Comparison of ENCODE assay signal across 1 cellular context in genomic region chr15:75625542-75626347, GRCh38.
TF ChIP-seq lines count a peak whose summit lies in the region.

TSS of gene SNUPN (minus strand) at chr15:75625725. CDS start at chr15:75621051, 4,674 bp downstream.

TF ChIP-seq in WTC11, 78 proteins besides CTCF, POLR2A, EP300 and RAD21 (continued from another document and continues in another):
- TF ChIP-seq ZNF512 (CRISPR knock-in tag; IDR thresholded peaks at IDR 0.05; ENCODE audit: borderline replicate concordance) (no peak), ZNF423 (CRISPR knock-in tag; IDR thresholded peaks at IDR 0.05) (no peak), ZNF396 (CRISPR knock-in tag; IDR thresholded peaks at IDR 0.05; ENCODE audit: borderline replicate concordance) (no peak), ZMAT4 (CRISPR knock-in tag; IDR thresholded peaks at IDR 0.05) (no peak), E2F5 (CRISPR knock-in tag; IDR thresholded peaks at IDR 0.05) (peak; percentile 83; the same call in 1 of the 2 replicates), ZSCAN18 (CRISPR knock-in tag; IDR thresholded peaks at IDR 0.05) (no peak), MYBL2 (CRISPR knock-in tag; IDR thresholded peaks at IDR 0.05) (peak; percentile 97), SMAD4 (CRISPR knock-in tag; IDR thresholded peaks at IDR 0.05) (no peak), NR3C1 (CRISPR knock-in tag; conservative IDR thresholded peaks at IDR 0.05; ENCODE audit: low read depth) (no peak), ZNF425 (CRISPR knock-in tag; conservative IDR thresholded peaks at IDR 0.05) (no peak), E2F4 (CRISPR knock-in tag; IDR thresholded peaks at IDR 0.05; ENCODE audit: borderline replicate concordance, low read depth) (no peak), PRDM15 (CRISPR knock-in tag; IDR thresholded peaks at IDR 0.05) (no peak), MLX (CRISPR knock-in tag; IDR thresholded peaks at IDR 0.05) (no peak), ZNF263 (CRISPR knock-in tag; IDR thresholded peaks at IDR 0.05; ENCODE audit: low read depth) (peak; percentile 41; the same call in 1 of the 2 replicates), FOXP1 (CRISPR knock-in tag; IDR thresholded peaks at IDR 0.05; ENCODE audit: borderline replicate concordance) (peak; percentile 81; the same call in 1 of the 2 replicates), GRHL2 (CRISPR knock-in tag; IDR thresholded peaks at IDR 0.05; ENCODE audit: insufficient replicate concordance, severe bottlenecking) (no peak), CDX4 (CRISPR knock-in tag; IDR thresholded peaks at IDR 0.05; ENCODE audit: borderline replicate concordance) (no peak), CREB1 (CRISPR knock-in tag; IDR thresholded peaks at IDR 0.05) (0 out of 2 replicates have a peak, but pooled peaks have one; percentile 25), RELA (CRISPR knock-in tag; IDR thresholded peaks at IDR 0.05; ENCODE audit: borderline replicate concordance) (no peak), ZBTB43 (CRISPR knock-in tag; IDR thresholded peaks at IDR 0.05) (no peak), SOX15 (CRISPR knock-in tag; IDR thresholded peaks at IDR 0.05) (no peak), ZNF219 (CRISPR knock-in tag; IDR thresholded peaks at IDR 0.05; ENCODE audit: borderline replicate concordance) (no peak), ATF2 (CRISPR knock-in tag; IDR thresholded peaks at IDR 0.05; ENCODE audit: borderline replicate concordance, low read depth) (no peak), CREM (CRISPR knock-in tag; IDR thresholded peaks at IDR 0.05) (0 out of 2 replicates have a peak, but pooled peaks have one; percentile 23), PRRX2 (CRISPR knock-in tag; IDR thresholded peaks at IDR 0.05) (no peak), USF2 (CRISPR knock-in tag; IDR thresholded peaks at IDR 0.05) (peak; percentile 38), TP53 (CRISPR knock-in tag; IDR thresholded peaks at IDR 0.05) (no peak), ATF6 (CRISPR knock-in tag; IDR thresholded peaks at IDR 0.05) (no peak), TEAD4 (CRISPR knock-in tag; IDR thresholded peaks at IDR 0.05) (no peak), ERG (CRISPR knock-in tag; IDR thresholded peaks at IDR 0.05) (no peak), NFATC4 (CRISPR knock-in tag; IDR thresholded peaks at IDR 0.05) (no peak), ZNF232 (CRISPR knock-in tag; IDR thresholded peaks at IDR 0.05) (peak; percentile 68; the same call in 1 of the 2 replicates)
